18 cellular contexts compared by ENCODE assay signal in the genomic region with DNA sequence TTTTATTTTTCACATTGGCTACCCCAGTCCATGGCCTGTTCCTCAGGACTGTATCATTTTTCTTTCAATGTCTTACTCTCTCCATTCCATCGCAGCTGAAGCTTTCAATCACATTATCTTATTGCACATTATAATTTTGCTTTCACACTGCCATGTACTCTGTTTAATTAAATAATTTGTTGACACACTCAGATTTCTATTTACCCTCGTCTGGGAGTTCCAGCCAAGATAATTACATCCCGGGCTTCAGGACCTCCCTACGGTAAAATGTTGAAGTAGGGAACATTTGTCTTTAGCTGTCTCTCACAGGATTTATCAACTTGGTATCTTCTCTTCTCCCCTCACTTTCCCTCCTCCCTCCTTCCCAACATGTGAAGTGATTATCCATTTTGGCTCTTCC.
"Had no signal": no experiment of that assay in that cellular context is flagged by ENCODE, and none has a peak within 500 bp of the region (broad histone marks: within the 10 kb centered on the region; RNA-seq: fewer than 3 reads in every experiment).

No MANE protein-coding gene starts in this region.

- H3K27me3 ChIP-seq: hepatocyte, sigmoid colon, testis, tibial nerve, upper lobe of right lung, vagina had no signal

- H3K4me1 Mint-ChIP-seq: naive thymus-derived CD4-positive, alpha-beta T cell; neural crest cell; stimulated activated naive B cell treated with anti-CD40 and anti-IgM and Interleukin-4, amounts not matched to agents 10 μg/mL and 1 μg/mL and 100 μg/mL, for 72 hours; stimulated activated naive CD8-positive, alpha-beta T cell treated with anti-CD3 and anti-CD28 coated beads, Interleukin-15, amount 100 ng/mL, for 72 hours had no signal

- H3K4me3 ChIP-seq: hepatocyte, sigmoid colon, skin epidermis, testis, tibial nerve, upper lobe of right lung, vagina had no signal

- H3K27ac ChIP-seq: hepatocyte, sigmoid colon, skin epidermis, testis, tibial nerve, upper lobe of right lung, vagina had no signal

- H3K36me3 Mint-ChIP-seq: naive thymus-derived CD4-positive, alpha-beta T cell; stimulated activated naive B cell treated with anti-CD40 and anti-IgM and Interleukin-4, amounts not matched to agents 10 μg/mL and 1 μg/mL and 100 μg/mL, for 72 hours had no signal

- H3K27ac Mint-ChIP-seq: naive thymus-derived CD4-positive, alpha-beta T cell; stimulated activated naive B cell treated with anti-CD40 and anti-IgM and Interleukin-4, amounts not matched to agents 10 μg/mL and 1 μg/mL and 100 μg/mL, for 72 hours had no signal

- DNase-seq: dermis blood vessel endothelial cell; erythroblast; foreskin melanocyte; head of caudate nucleus; naive thymus-derived CD4-positive, alpha-beta T cell; posterior cingulate gyrus; sigmoid colon; stimulated activated CD4-positive, alpha-beta T cell treated with anti-CD3 and anti-CD28 coated beads, Interleukin-2, amount 100 ng/mL, for 24 hours; stimulated activated CD4-positive, alpha-beta T cell treated with anti-CD3 and anti-CD28 coated beads, Interleukin-4, amount 100 ng/mL, for 4 hours; stimulated activated naive B cell treated with anti-CD40 and anti-IgM and Interleukin-4, amounts not matched to agents 10 μg/mL and 1 μg/mL and 100 μg/mL, for 72 hours; stimulated activated naive CD8-positive, alpha-beta T cell treated with anti-CD3 and anti-CD28 coated beads, Interleukin-15, amount 100 ng/mL, for 72 hours; testis; upper lobe of right lung had no signal

- H3K4me3 Mint-ChIP-seq: naive thymus-derived CD4-positive, alpha-beta T cell; neural crest cell; stimulated activated naive B cell treated with anti-CD40 and anti-IgM and Interleukin-4, amounts not matched to agents 10 μg/mL and 1 μg/mL and 100 μg/mL, for 72 hours; stimulated activated naive CD8-positive, alpha-beta T cell treated with anti-CD3 and anti-CD28 coated beads, Interleukin-15, amount 100 ng/mL, for 72 hours had no signal

- H3K9me3 ChIP-seq: sigmoid colon, testis, tibial nerve, upper lobe of right lung, vagina had no signal

- H3K27me3 Mint-ChIP-seq: stimulated activated naive CD8-positive, alpha-beta T cell treated with anti-CD3 and anti-CD28 coated beads, Interleukin-15, amount 100 ng/mL, for 72 hours had no signal

- H3K4me1 ChIP-seq: sigmoid colon, testis, tibial nerve, upper lobe of right lung had no signal

- H3K9me3 Mint-ChIP-seq: naive thymus-derived CD4-positive, alpha-beta T cell; neural crest cell; stimulated activated naive B cell treated with anti-CD40 and anti-IgM and Interleukin-4, amounts not matched to agents 10 μg/mL and 1 μg/mL and 100 μg/mL, for 72 hours; stimulated activated naive CD8-positive, alpha-beta T cell treated with anti-CD3 and anti-CD28 coated beads, Interleukin-15, amount 100 ng/mL, for 72 hours had no signal

- ATAC-seq: naive thymus-derived CD4-positive, alpha-beta T cell; stimulated activated naive B cell treated with anti-CD40 and anti-IgM and Interleukin-4, amounts not matched to agents 10 μg/mL and 1 μg/mL and 100 μg/mL, for 72 hours; stimulated activated naive CD8-positive, alpha-beta T cell treated with anti-CD3 and anti-CD28 coated beads, Interleukin-15, amount 100 ng/mL, for 72 hours; upper lobe of right lung had no signal
